ENCODE assay signal across 8 cellular contexts in the genomic region with DNA sequence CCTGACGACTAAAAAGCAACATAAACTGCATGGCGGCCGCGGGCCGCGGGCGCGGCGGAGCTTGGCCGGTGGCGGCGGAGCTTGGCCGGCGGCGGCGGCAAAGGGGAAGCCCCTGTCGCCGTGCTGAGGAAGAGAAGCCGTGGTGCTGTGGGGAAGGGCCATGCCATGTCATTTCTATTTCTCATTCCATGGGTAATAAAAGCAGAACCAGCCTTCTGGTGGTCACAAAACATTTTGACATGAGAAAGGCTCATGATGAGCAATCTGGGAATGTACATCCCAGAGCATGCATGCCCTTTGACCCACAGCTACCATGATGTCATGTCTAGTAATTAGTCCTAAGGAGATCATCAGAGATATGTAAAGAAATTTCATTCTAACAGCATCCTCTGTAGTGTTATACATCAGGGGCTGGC. TPM values are rescaled to one million over a fixed set of nuclear protein-coding genes. Genes with fewer than 3 reads are reported as not detected.
DNase-seq lines count a peak whose midpoint lies in the region; ATAC-seq and TF ChIP-seq lines count a peak whose summit lies in the region.

No MANE protein-coding gene starts in this region.

- no peaks in the 10 kb centered on the region for H3K9me3 ChIP-seq in T-helper 17 cell (ENCODE audit: control insufficient read depth, low read length, poor library complexity, severe bottlenecking)
- H3K9me3 ChIP-seq in colonic mucosa: no peaks in the 10 kb centered on the region
- no peaks in the 10 kb centered on the region for H3K9me3 ChIP-seq in neutrophil

- CTCF ChIA-PET in RWPE1 (lab: Yijun Ruan, JAX): no interaction called here

- peaks cover 8% of the 10 kb centered on the region for H3K4me1 Mint-ChIP-seq in T-helper 17 cell

- POLR2A ChIA-PET in RWPE1 (lab: Yijun Ruan, JAX; ENCODE audit: low non-redundant PET): no interaction called here

- no peak overlapping the region for H3K27ac Mint-ChIP-seq in T-helper 17 cell

- intact Hi-C loops in colonic mucosa (cut with DNase I): loop anchor here (10.0 kb wide), 1 partner anchor 332 kb away; no protein-coding TSS in a partner anchor

- H3K4me3 Mint-ChIP-seq in T-helper 17 cell: peak overlapping the region; percentile 70

- H3K36me3 Mint-ChIP-seq in T-helper 17 cell (ENCODE audit: low read depth): peaks cover 3% of the 10 kb centered on the region

- peak; percentile 9 for DNase-seq in activated T-cell treated with anti-CD3 and anti-CD28 coated beads for 1 hour (ENCODE audit: low read depth)
- no peak for DNase-seq in activated T-cell treated with anti-CD3 and anti-CD28 coated beads for 4 hours
- peak in 2 of 3 donors; percentile 15 to 18 for DNase-seq in T-helper 17 cell
- DNase-seq in colonic mucosa: peak; percentile 25
- DNase-seq in GM10266 (ENCODE audit: extremely low spot score): no peak
- no peak for DNase-seq in RWPE1 (ENCODE audit: low spot score)

- TF ChIP-seq CTCF in colonic mucosa (IDR thresholded peaks at IDR 0.05): no peak
- TF ChIP-seq CTCF in neutrophil (IDR thresholded peaks at IDR 0.05): no peak
- no peak for TF ChIP-seq CTCF in GM10266 (IDR thresholded peaks at IDR 0.05; ENCODE audit: control insufficient read depth, insufficient read depth, low read depth, missing control alignments)
- no peak for TF ChIP-seq CTCF in RWPE1 (conservative IDR thresholded peaks at IDR 0.05; ENCODE audit: low read depth)

- H3K27me3 Mint-ChIP-seq in T-helper 17 cell: peaks cover 22% of the 10 kb centered on the region

- no peak overlapping the region for H3K4me3 ChIP-seq in colonic mucosa
- H3K4me3 ChIP-seq in neutrophil (ENCODE audit: low read depth in 1 of 2, low read length in 1 of 2): peak overlapping the region; percentile 25 to 31

- no peak overlapping the region for H3K9ac ChIP-seq in colonic mucosa (ENCODE audit: low read depth in 2 of 2, low read length in 2 of 2)

- H3K27me3 ChIP-seq in colonic mucosa (no peaks in the 10 kb centered on the region), neutrophil (no peaks in the 10 kb centered on the region)

- no peaks in the 10 kb centered on the region for H3K4me1 ChIP-seq in colonic mucosa
- H3K4me1 ChIP-seq in neutrophil (ENCODE audit: control insufficient read depth in 1 of 2, insufficient read depth in 1 of 2, low read depth in 1 of 2, low read length in 1 of 2): peaks cover 3 to 8% of the 10 kb centered on the region in 2 experiments

- H3K36me3 ChIP-seq in colonic mucosa (no peaks in the 10 kb centered on the region), neutrophil (no peaks in the 10 kb centered on the region)

- ATAC-seq in T-helper 17 cell (peak; percentile 82), HG02884 (IDR thresholded peaks at IDR 0.05; ENCODE audit: unreplicated experiment) (no peak)

- H3K27ac ChIP-seq in colonic mucosa (no peak overlapping the region), neutrophil (peak overlapping the region; percentile 42), RWPE1 (no peak overlapping the region)

RNA-seq across cellular contexts. Expression of gene HEATR6, which starts 23.9 kb away (rescaled TPM):
- total RNA-seq in T-helper 17 cell: 10 to 100 TPM; 13.7 to 18.5 TPM
- total RNA-seq in colonic mucosa: 10 to 100 TPM in 1 of 2 donors, 1 to 10 TPM in 1; 9.7 to 12.0 TPM

RNA-seq across cellular contexts. Expression of gene CA4, which starts 47.1 kb away (rescaled TPM):
- not detected for total RNA-seq in T-helper 17 cell
- total RNA-seq in colonic mucosa: 100 to 1,000 TPM; 111 to 397 TPM

Comparison
In these comparisons a context has a peak if more than half of its experiments do, and no peak if none do; other contexts are left out.
1. DNase-seq: peak in activated T-cell treated with anti-CD3 and anti-CD28 coated beads for 1 hour (single experiment), T-helper 17 cell (2 of 3) and colonic mucosa (single experiment); none in activated T-cell treated with anti-CD3 and anti-CD28 coated beads for 4 hours (single experiment), GM10266 (single experiment) and RWPE1 (single experiment).
2. RNA of gene CA4, which starts 47.1 kb away (total RNA-seq): 111 to 397 TPM in colonic mucosa; not detected in T-helper 17 cell; every median in the first group is over 100 times any median in the second.